Comparison of ENCODE assay signal across 31 cellular contexts in the genomic region with DNA sequence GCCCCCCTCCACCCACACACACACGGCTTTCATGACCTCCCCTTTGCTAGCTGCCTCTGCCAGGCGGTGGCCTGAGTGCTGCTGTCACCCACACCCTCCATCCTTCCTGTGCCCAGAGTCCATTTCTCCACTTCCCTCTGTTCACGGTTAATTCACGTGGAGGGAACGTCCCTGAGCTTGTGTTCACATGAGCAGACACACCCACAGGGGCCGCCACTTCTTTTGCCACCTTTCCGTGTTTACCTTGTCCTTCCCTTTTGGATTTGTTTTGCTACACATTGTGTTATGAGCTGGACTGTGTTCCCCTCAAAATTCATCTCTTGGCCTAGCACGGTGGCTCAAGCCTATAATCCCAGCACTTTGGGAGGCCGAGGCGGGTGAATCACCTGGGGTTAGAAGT.
"Had no signal": no experiment of that assay in that cellular context is flagged by ENCODE, and none has a peak within 500 bp of the region (broad histone marks: within the 10 kb centered on the region; RNA-seq: fewer than 3 reads in every experiment).

No MANE protein-coding gene starts in this region.

- DNase-seq: activated CD4-positive, alpha-beta memory T cell treated with anti-CD3 and anti-CD28 coated beads for 36 hours; activated CD4-positive, alpha-beta T cell treated with anti-CD3 and anti-CD28 coated beads for 36 hours; activated CD4-positive, alpha-beta T cell treated with anti-CD3 and anti-CD28 coated beads, Interleukin-2, amount 10 ng/mL, durations not matched to agents 24 days and 14 days; activated CD4-positive, CD25-positive, alpha-beta regulatory T cell; activated CD4-positive, CD25-positive, alpha-beta regulatory T cell treated with anti-CD3 and anti-CD28 coated beads, Interleukin-2, amount 50 U/mL, for 72 hours; activated CD8-positive, alpha-beta memory T cell treated with anti-CD3 and anti-CD28 coated beads, Interleukin-2, amount 10 ng/mL, durations not matched to agents 7 days and 5 days; activated CD8-positive, alpha-beta memory T cell treated with anti-CD3 and anti-CD28 coated beads, Interleukin-2, amount 50 U/mL, for 4 hours; activated CD8-positive, alpha-beta T cell treated with anti-CD3 and anti-CD28 coated beads, Interleukin-2, amount 10 ng/mL, durations not matched to agents 7 days and 5 days; activated effector memory CD4-positive, alpha-beta T cell treated with anti-CD3 and anti-CD28 coated beads, Interleukin-2, amount 50 U/mL, for 16 hours; activated naive CD4-positive, alpha-beta T cell treated with anti-CD3 and anti-CD28 coated beads for 36 hours; activated naive CD8-positive, alpha-beta T cell treated with anti-CD3 and anti-CD28 coated beads, Interleukin-2, amount 10 ng/mL, durations not matched to agents 7 days and 5 days; activated T-cell treated with anti-CD3 and anti-CD28 coated beads, Interleukin-2, amount 50 U/mL, for 1 hour; activated T-cell treated with anti-CD3 and anti-CD28 coated beads, Interleukin-2, amount 50 U/mL, for 48 hours; cortex of kidney; dermis blood vessel endothelial cell; effector CD4-positive, alpha-beta T cell; effector memory CD8-positive, alpha-beta T cell; erythroblast; foreskin keratinocyte; gastrocnemius medialis; glutamatergic neuron; T-helper 2 cell had no signal

- H3K4me3 ChIP-seq: ascending aorta, breast epithelium, cardiac muscle cell, esophagus muscularis mucosa, gastrocnemius medialis had no signal

- H3K36me3 ChIP-seq: ascending aorta, breast epithelium, cardiac muscle cell, esophagus muscularis mucosa, gastrocnemius medialis had no signal

- H3K9me3 ChIP-seq: ascending aorta, breast epithelium, gastrocnemius medialis had no signal

- H3K4me3 Mint-ChIP-seq: activated CD4-positive, alpha-beta memory T cell treated with anti-CD3 and anti-CD28 coated beads for 36 hours; activated CD4-positive, alpha-beta T cell treated with anti-CD3 and anti-CD28 coated beads for 36 hours; activated CD4-positive, alpha-beta T cell treated with anti-CD3 and anti-CD28 coated beads, Interleukin-2, amount 10 ng/mL, durations not matched to agents 24 days and 14 days; activated CD8-positive, alpha-beta memory T cell treated with anti-CD3 and anti-CD28 coated beads, Interleukin-2, amount 10 ng/mL, durations not matched to agents 7 days and 5 days; activated CD8-positive, alpha-beta T cell treated with anti-CD3 and anti-CD28 coated beads, Interleukin-2, amount 10 ng/mL, durations not matched to agents 7 days and 5 days; activated naive CD4-positive, alpha-beta T cell treated with anti-CD3 and anti-CD28 coated beads for 36 hours; activated naive CD8-positive, alpha-beta T cell treated with anti-CD3 and anti-CD28 coated beads, Interleukin-2, amount 10 ng/mL, durations not matched to agents 7 days and 5 days; activated T-helper 1 cell treated with anti-CD3 and anti-CD28 coated beads, Interleukin-12 subunit alpha, Interleukin-12 subunit beta, Interleukin-2, Interleukin-4 antibody, amounts not matched to agents 30 ng/mL and 10 ng/mL and 1 ng/mL, durations not matched to agents 14 hours and 24 hours and 36 hours; brain; central memory CD8-positive, alpha-beta T cell; effector memory CD8-positive, alpha-beta T cell had no signal

- H3K27me3 Mint-ChIP-seq: activated CD4-positive, alpha-beta memory T cell treated with anti-CD3 and anti-CD28 coated beads for 36 hours; activated CD4-positive, alpha-beta T cell treated with anti-CD3 and anti-CD28 coated beads for 36 hours; activated CD4-positive, alpha-beta T cell treated with anti-CD3 and anti-CD28 coated beads, Interleukin-2, amount 10 ng/mL, durations not matched to agents 24 days and 14 days; activated naive CD8-positive, alpha-beta T cell treated with anti-CD3 and anti-CD28 coated beads, Interleukin-2, amount 10 ng/mL, durations not matched to agents 7 days and 5 days; central memory CD8-positive, alpha-beta T cell had no signal

- H3K36me3 Mint-ChIP-seq: activated CD4-positive, alpha-beta memory T cell treated with anti-CD3 and anti-CD28 coated beads for 36 hours; activated CD8-positive, alpha-beta memory T cell treated with anti-CD3 and anti-CD28 coated beads, Interleukin-2, amount 10 ng/mL, durations not matched to agents 7 days and 5 days; activated naive CD4-positive, alpha-beta T cell treated with anti-CD3 and anti-CD28 coated beads, Interleukin-2, amount 50 U/mL, for 72 hours; activated naive CD8-positive, alpha-beta T cell treated with anti-CD3 and anti-CD28 coated beads, Interleukin-2, amount 10 ng/mL, durations not matched to agents 7 days and 5 days; brain had no signal

- ATAC-seq: activated CD4-positive, alpha-beta T cell treated with anti-CD3 and anti-CD28 coated beads for 36 hours; activated CD8-positive, alpha-beta memory T cell treated with anti-CD3 and anti-CD28 coated beads, Interleukin-2, amount 10 ng/mL, durations not matched to agents 7 days and 5 days; activated CD8-positive, alpha-beta T cell treated with anti-CD3 and anti-CD28 coated beads, Interleukin-2, amount 10 ng/mL, durations not matched to agents 7 days and 5 days; activated naive CD4-positive, alpha-beta T cell treated with anti-CD3 and anti-CD28 coated beads, Interleukin-2, amount 50 U/mL, for 72 hours; effector memory CD8-positive, alpha-beta T cell; foreskin keratinocyte; gastrocnemius medialis had no signal

- H3K4me1 ChIP-seq: breast epithelium, foreskin keratinocyte, gastrocnemius medialis had no signal

- H3K27ac ChIP-seq: ascending aorta, breast epithelium, cardiac muscle cell, esophagus muscularis mucosa, foreskin keratinocyte, gastrocnemius medialis had no signal

- H3K9me3 Mint-ChIP-seq: activated naive CD4-positive, alpha-beta T cell treated with anti-CD3 and anti-CD28 coated beads, Interleukin-2, amount 50 U/mL, for 72 hours had no signal

- H3K27ac Mint-ChIP-seq: activated CD4-positive, alpha-beta memory T cell treated with anti-CD3 and anti-CD28 coated beads for 36 hours; activated CD4-positive, alpha-beta T cell treated with anti-CD3 and anti-CD28 coated beads for 36 hours; activated CD4-positive, alpha-beta T cell treated with anti-CD3 and anti-CD28 coated beads, Interleukin-2, amount 10 ng/mL, durations not matched to agents 24 days and 14 days; activated CD8-positive, alpha-beta memory T cell treated with anti-CD3 and anti-CD28 coated beads, Interleukin-2, amount 10 ng/mL, durations not matched to agents 7 days and 5 days; activated CD8-positive, alpha-beta T cell treated with anti-CD3 and anti-CD28 coated beads, Interleukin-2, amount 10 ng/mL, durations not matched to agents 7 days and 5 days; activated naive CD4-positive, alpha-beta T cell treated with anti-CD3 and anti-CD28 coated beads for 36 hours; activated naive CD8-positive, alpha-beta T cell treated with anti-CD3 and anti-CD28 coated beads, Interleukin-2, amount 10 ng/mL, durations not matched to agents 7 days and 5 days; activated T-helper 1 cell treated with anti-CD3 and anti-CD28 coated beads, Interleukin-12 subunit alpha, Interleukin-12 subunit beta, Interleukin-2, Interleukin-4 antibody, amounts not matched to agents 30 ng/mL and 10 ng/mL and 1 ng/mL, durations not matched to agents 14 hours and 24 hours and 36 hours; activated T-helper 2 cell treated with anti-CD3 and anti-CD28 coated beads, Interferon-gamma antibody, Interleukin-2, Interleukin-4, amounts not matched to agents 10 μg/mL and 5 μg/mL and 100 μg/mL, durations not matched to agents 14 hours and 24 hours and 36 hours; brain; effector memory CD8-positive, alpha-beta T cell had no signal

- H3K27me3 ChIP-seq: ascending aorta, breast epithelium, cardiac muscle cell, esophagus muscularis mucosa, foreskin keratinocyte, gastrocnemius medialis had no signal
